ENCODE assay signal across 27 cellular contexts in the genomic region with DNA sequence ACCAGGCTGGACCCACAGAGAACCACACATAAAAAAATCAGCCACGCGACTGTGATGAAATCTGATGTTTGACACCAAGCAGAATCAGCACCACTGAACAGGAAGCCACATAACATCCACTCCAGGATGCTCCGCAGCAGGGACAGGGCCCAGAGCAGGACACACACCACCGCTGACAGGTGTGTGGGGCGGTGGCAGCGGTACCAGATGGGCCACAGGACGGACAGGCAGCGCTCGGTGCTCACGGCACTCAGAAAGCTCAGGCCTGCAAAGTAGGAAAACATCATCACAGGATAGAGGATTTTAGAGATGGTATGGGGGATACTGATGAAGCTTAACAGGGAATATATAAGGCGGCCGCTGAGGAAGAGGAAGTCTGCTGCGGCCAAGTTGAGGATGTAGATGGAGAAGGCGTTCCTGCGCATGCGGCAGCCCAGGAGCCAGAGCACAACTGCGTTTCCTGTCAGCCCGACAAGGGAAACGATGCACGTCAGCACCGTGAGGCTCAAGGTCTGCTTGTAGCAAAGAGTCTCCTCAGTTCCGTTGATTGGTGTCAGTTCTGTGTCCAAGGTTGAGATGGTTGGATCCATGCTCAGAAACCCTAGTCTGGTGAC. TPM values are rescaled to one million over a fixed set of nuclear protein-coding genes. Genes with fewer than 3 reads are reported as not detected.
DNase-seq lines count a peak whose midpoint lies in the region; ATAC-seq, FAIRE-seq and TF ChIP-seq lines count a peak whose summit lies in the region.
"Had no signal": no experiment of that assay in that cellular context is flagged by ENCODE, and none has a peak within 500 bp of the region (broad histone marks: within the 10 kb centered on the region; RNA-seq: fewer than 3 reads in every experiment).

No MANE protein-coding gene starts in this region.

- TF ChIP-seq CTCF in H1 (IDR thresholded peaks at IDR 0.05; ENCODE audit: control extremely low read depth in 1 of 3, insufficient read depth in 1 of 3, low read depth in 1 of 3, low read length in 3 of 3) (no peak), WTC11 (IDR thresholded peaks at IDR 0.05) (no peak)

- H3K23ac ChIP-seq in H1 (ENCODE audit: insufficient read length): no peak overlapping the region

- CTCF ChIA-PET in H1 (lab: Charles Lee; ENCODE audit: partially characterized antibody): no interaction called here
- CTCF ChIA-PET in WTC11 (lab: Charles Lee): no interaction called here

- H3K4me2 ChIP-seq in BLaER1 (0 out of 2 replicates have a peak overlapping the region, but pooled peaks have one; percentile 14), H1 (ENCODE audit: insufficient read depth in 1 of 2, low read depth in 2 of 2, low read length in 2 of 2) (no peak overlapping the region)

- no peaks in the 10 kb centered on the region for H3K36me3 ChIP-seq in BLaER1
- no peaks in the 10 kb centered on the region for H3K36me3 ChIP-seq in H1 (ENCODE audit: control insufficient read depth in 2 of 4, insufficient read depth in 4 of 4, low read length in 3 of 4)
- H3K36me3 ChIP-seq: BLaER1 treated with 17β-estradiol and CSF1 and Interleukin-3, amounts not matched to agents 10 nM and 100 nM had no signal

- no peak overlapping the region for H2BK12ac ChIP-seq in H1 (ENCODE audit: low read depth, low read length)

- no peak overlapping the region for H3K4me3 ChIP-seq in BLaER1
- H3K4me3 ChIP-seq in H1 (ENCODE audit: extremely low read depth in 1 of 4, insufficient read depth in 2 of 4, low read depth in 3 of 4, low read length in 4 of 4): no peak overlapping the region
- H3K4me3 ChIP-seq: BLaER1 treated with 17β-estradiol and CSF1 and Interleukin-3, amounts not matched to agents 10 nM and 100 nM; GM12878 had no signal

- no peak overlapping the region for H3K18ac ChIP-seq in H1 (ENCODE audit: extremely low read depth, low read length)

- no peak overlapping the region for H4K5ac ChIP-seq in H1 (ENCODE audit: insufficient read length, low read depth, low read length)

- H2BK20ac ChIP-seq in H1 (ENCODE audit: low read length): no peak overlapping the region

- DNase-seq in KBM-7 (peak; percentile 44), H1 (ENCODE audit: low read depth in 1 of 2, low spot score in 2 of 2) (no peak), WTC11 (ENCODE audit: low spot score) (no peak), NCI-H2227 treated with DMSO at 0.1 percent for 48 hours (lab: John Stamatoyannopoulos, UW) (no peak)
- DNase-seq in stimulated activated effector memory CD8-positive, alpha-beta T cell treated with anti-CD3 and anti-CD28 coated beads, Interleukin-12 subunit alpha, Interleukin-12 subunit beta, amount 100 ng/mL, for 72 hours (ENCODE audit: low spot score in 2 of 2): no peak
- DNase-seq in effector memory CD8-positive, alpha-beta T cell: no peak
- DNase-seq: CD4-positive, alpha-beta memory T cell; COR-L47; DMS53; GOT3; HCEC 1CT; NCI-H1092 treated with DMSO at 0.1 percent for 48 hours; NCI-H1436 treated with DMSO at 0.1 percent for 48 hours; NCI-H1930; NCI-H2107; NCI-H446; NCI-H524 treated with DMSO at 0.1 percent for 48 hours; NCI-H774; SHP77 had no signal

- no peaks in the 10 kb centered on the region; the same call in 1 of the 2 replicates for H3K79me1 ChIP-seq in H1 (ENCODE audit: low read depth, low read length)

- H3K9me3 Mint-ChIP-seq in stimulated activated effector memory CD8-positive, alpha-beta T cell treated with anti-CD3 and anti-CD28 coated beads, Interleukin-12 subunit alpha, Interleukin-12 subunit beta, amount 100 ng/mL, for 72 hours: no peaks in the 10 kb centered on the region
- no peaks in the 10 kb centered on the region for H3K9me3 Mint-ChIP-seq in WTC11
- no peaks in the 10 kb centered on the region for H3K9me3 Mint-ChIP-seq in effector memory CD8-positive, alpha-beta T cell
- H3K9me3 Mint-ChIP-seq: CD4-positive, alpha-beta memory T cell had no signal

- TF ChIP-seq EP300 in H1 (IDR thresholded peaks at IDR 0.05; ENCODE audit: borderline replicate concordance in 1 of 2, low read depth in 2 of 2, low read length in 2 of 2): no peak

- H3K23me2 ChIP-seq in H1 (ENCODE audit: low read depth, low read length): no peaks in the 10 kb centered on the region

- H4K8ac ChIP-seq in H1 (ENCODE audit: extremely low read depth, insufficient read depth, low read length): no peak overlapping the region

- no peak overlapping the region for H4K91ac ChIP-seq in H1 (replicated peaks; ENCODE audit: insufficient read length, low read length)

- H2BK15ac ChIP-seq in H1 (ENCODE audit: low read length): 0 out of 2 replicates have a peak overlapping the region, but pooled peaks have one; percentile 11

- H3K4me1 Mint-ChIP-seq in stimulated activated effector memory CD8-positive, alpha-beta T cell treated with anti-CD3 and anti-CD28 coated beads, Interleukin-12 subunit alpha, Interleukin-12 subunit beta, amount 100 ng/mL, for 72 hours: no peaks in the 10 kb centered on the region
- H3K4me1 Mint-ChIP-seq in WTC11: no peaks in the 10 kb centered on the region; the same call in 1 of the 2 replicates
- H3K4me1 Mint-ChIP-seq in effector memory CD8-positive, alpha-beta T cell (ENCODE audit: low read depth in 2 of 2): no peaks in the 10 kb centered on the region
- H3K4me1 Mint-ChIP-seq: CD4-positive, alpha-beta memory T cell had no signal

- in situ Hi-C loops in KBM-7 (cut with MboI; ENCODE audit: low pct_unique_long_range_greater_than_20kb, low sequenced_read_pairs): no loop called here

- H3K9me3 ChIP-seq in BLaER1: peaks cover 3% of the 10 kb centered on the region; the same call in 1 of the 2 replicates
- H3K9me3 ChIP-seq in H1 (ENCODE audit: insufficient read depth in 2 of 2, low read depth in 1 of 2, low read length in 1 of 2): no peaks in the 10 kb centered on the region; a peak in 1 of 4 replicates

- no peak overlapping the region for H3K4ac ChIP-seq in H1 (replicated peaks; ENCODE audit: insufficient read length, low read depth, low read length)

- H3K56ac ChIP-seq in H1 (replicated peaks; ENCODE audit: insufficient read length, low read depth, low read length): no peak overlapping the region

- no peak overlapping the region for H3K27ac Mint-ChIP-seq in stimulated activated effector memory CD8-positive, alpha-beta T cell treated with anti-CD3 and anti-CD28 coated beads, Interleukin-12 subunit alpha, Interleukin-12 subunit beta, amount 100 ng/mL, for 72 hours
- H3K27ac Mint-ChIP-seq in WTC11: no peak overlapping the region
- H3K27ac Mint-ChIP-seq in effector memory CD8-positive, alpha-beta T cell: no peak overlapping the region
- H3K27ac Mint-ChIP-seq: CD4-positive, alpha-beta memory T cell had no signal

- no peak overlapping the region for H2BK120ac ChIP-seq in H1 (replicated peaks; ENCODE audit: low read depth, low read length)

- H2BK5ac ChIP-seq in H1 (ENCODE audit: low read depth, low read length): no peak overlapping the region

- H3K27me3 ChIP-seq in BLaER1 (no peaks in the 10 kb centered on the region), H1 (replicated peaks in 1 of 4; ENCODE audit: control insufficient read depth in 3 of 4, extremely low read depth in 1 of 4, insufficient read depth in 3 of 4, low read length in 3 of 4) (no peaks in the 10 kb centered on the region; a peak in 2 of 7 replicates)
- H3K27me3 ChIP-seq: BLaER1 treated with 17β-estradiol and CSF1 and Interleukin-3, amounts not matched to agents 10 nM and 100 nM had no signal

- H2AK5ac ChIP-seq in H1 (ENCODE audit: low read depth, low read length): no peak overlapping the region

- peaks cover 5% of the 10 kb centered on the region; the same call in 1 of the 2 replicates for H3K27me3 Mint-ChIP-seq in WTC11 (ENCODE audit: low read depth)
- H3K27me3 Mint-ChIP-seq in effector memory CD8-positive, alpha-beta T cell: peaks cover 16 to 29% of the 10 kb centered on the region in 2 donors

- no peak overlapping the region; the same call in 1 of the 2 replicates for H2AFZ ChIP-seq in H1 (ENCODE audit: low read length)

- no peak for TF ChIP-seq POLR2A in H1 (IDR thresholded peaks at IDR 0.05; ENCODE audit: control extremely low read depth in 1 of 2, low read depth in 2 of 2, low read length in 2 of 2)

- no peak for FAIRE-seq in H1 (lab: Jason Lieb, UNC)
- FAIRE-seq: A204.1, G401.6, GM12878 had no signal

- POLR2A ChIA-PET in H1 (lab: Charles Lee; ENCODE audit: partially characterized antibody) (no interaction called here), WTC11 (lab: Charles Lee) (no interaction called here)

- no peak overlapping the region for H3K27ac ChIP-seq in BLaER1
- no peak overlapping the region for H3K27ac ChIP-seq in H1 (ENCODE audit: low read depth, low read length)
- H3K27ac ChIP-seq: BLaER1 treated with 17β-estradiol and CSF1 and Interleukin-3, amounts not matched to agents 10 nM and 100 nM; RWPE1 had no signal

- 91% methylated on average over 22 of the region's 22 CpGs; no CpG with 5 or more reads in 1 of the 2 experiments for WGBS in H1 (ENCODE audit: extremely low coverage in 1 of 2, insufficient coverage in 1 of 2, insufficient read length in 1 of 2, insufficient replicate concordance in 2 of 2, low coverage in 1 of 2, low lambda C conversion rate in 2 of 2, missing lambda C conversion rate in 1 of 2), 2 experiments

- no peak overlapping the region for H3K9ac ChIP-seq in BLaER1
- H3K9ac ChIP-seq in H1 (replicated peaks in 1 of 4; ENCODE audit: extremely low read depth in 1 of 4, low read depth in 3 of 4, low read length in 3 of 4): no peak overlapping the region
- H3K9ac ChIP-seq: BLaER1 treated with 17β-estradiol and CSF1 and Interleukin-3, amounts not matched to agents 10 nM and 100 nM had no signal

- H4K20me1 ChIP-seq in BLaER1: no peaks in the 10 kb centered on the region
- no peaks in the 10 kb centered on the region for H4K20me1 ChIP-seq in H1 (replicated peaks in 1 of 2; ENCODE audit: control insufficient read depth in 1 of 2, insufficient read depth in 2 of 2, low read length in 2 of 2)
- H4K20me1 ChIP-seq: BLaER1 treated with 17β-estradiol and CSF1 and Interleukin-3, amounts not matched to agents 10 nM and 100 nM had no signal

- no peaks in the 10 kb centered on the region for H3K79me2 ChIP-seq in H1 (ENCODE audit: control insufficient read depth in 1 of 2, insufficient read depth in 2 of 2, low read length in 2 of 2)

- H3K4me1 ChIP-seq in BLaER1: peaks cover 19% of the 10 kb centered on the region
- H3K4me1 ChIP-seq in H1 (replicated peaks in 1 of 4; ENCODE audit: control insufficient read depth in 3 of 4, insufficient read depth in 4 of 4, low read length in 3 of 4): peaks cover 0 to 5% (median 1%) of the 10 kb centered on the region in 4 experiments; a peak in 3 of 7 replicates

- no peak overlapping the region for H3K4me3 Mint-ChIP-seq in stimulated activated effector memory CD8-positive, alpha-beta T cell treated with anti-CD3 and anti-CD28 coated beads, Interleukin-12 subunit alpha, Interleukin-12 subunit beta, amount 100 ng/mL, for 72 hours
- no peak overlapping the region for H3K4me3 Mint-ChIP-seq in WTC11
- H3K4me3 Mint-ChIP-seq in effector memory CD8-positive, alpha-beta T cell: no peak overlapping the region
- H3K4me3 Mint-ChIP-seq: CD4-positive, alpha-beta memory T cell had no signal

- H3K14ac ChIP-seq in H1 (ENCODE audit: insufficient read length): no peak overlapping the region

- no peak for TF ChIP-seq RAD21 in H1 (IDR thresholded peaks at IDR 0.05 in 1 of 2, conservative IDR thresholded peaks at IDR 0.05 in 1 of 2; ENCODE audit: low read depth in 2 of 2, low read length in 2 of 2)

- peak; percentile 2 for ATAC-seq in stimulated activated effector memory CD8-positive, alpha-beta T cell treated with anti-CD3 and anti-CD28 coated beads, Interleukin-12 subunit alpha, Interleukin-12 subunit beta, amount 100 ng/mL, for 72 hours
- no peak for ATAC-seq in WTC11
- ATAC-seq in effector memory CD8-positive, alpha-beta T cell (replicated peaks): no peak
- ATAC-seq: GM12878 had no signal

- no peaks in the 10 kb centered on the region for H3K36me3 Mint-ChIP-seq in stimulated activated effector memory CD8-positive, alpha-beta T cell treated with anti-CD3 and anti-CD28 coated beads, Interleukin-12 subunit alpha, Interleukin-12 subunit beta, amount 100 ng/mL, for 72 hours
- H3K36me3 Mint-ChIP-seq in WTC11: no peaks in the 10 kb centered on the region
- H3K36me3 Mint-ChIP-seq in effector memory CD8-positive, alpha-beta T cell (ENCODE audit: insufficient read depth): no peaks in the 10 kb centered on the region
- H3K36me3 Mint-ChIP-seq: CD4-positive, alpha-beta memory T cell had no signal

RNA-seq across cellular contexts. Expression of gene MRGPRX1, which starts 4.9 kb away (rescaled TPM):
- not detected in 2 replicates for total RNA-seq in H1 (2021; fragmentation: NEBNext Ultra II Directional; extraction: Animal tissue kit (Norgen Biotek cat#: 25700))
- not detected in 2 replicates for polyA plus RNA-seq in H1 (2011; rRNA removed)
- polyA plus RNA-seq in H1 (2011; cell fraction: cytosol; rRNA removed): not detected
- not detected for polyA plus RNA-seq in H1 (2011; cell fraction: nucleus; rRNA removed)
- not detected in 4 replicates for polyA plus RNA-seq in H1 (2012, experiment 1 of 2)
- polyA plus RNA-seq in H1 (2012, experiment 2 of 2): not detected
- polyA plus RNA-seq in H1 (2013, experiment 1 of 2): not detected
- polyA plus RNA-seq in H1 (2013, experiment 2 of 2): not detected
- not detected in 2 replicates for polyA minus RNA-seq in H1 (2011; rRNA and poly(A)+ RNA removed)
- not detected for polyA minus RNA-seq in H1 (2011; cell fraction: cytosol; rRNA and poly(A)+ RNA removed)
- not detected for polyA minus RNA-seq in H1 (2011; cell fraction: nucleus; rRNA and poly(A)+ RNA removed)
- total RNA-seq in WTC11 (2021): not detected in 3 replicates
- total RNA-seq: CD4-positive, alpha-beta memory T cell; GM12878; SK-MEL-5 had no signal
- polyA plus RNA-seq: AG04450; CD4-positive, alpha-beta memory T cell; GM12878 had no signal
